In genomic region chr12:80186727-80187217, GRCh38 we compare ENCODE assay signal across 8 cellular contexts.
A peak's percentile ranks its signal among the peaks of the same experiment; 100 is the strongest.
DNase-seq lines count a peak whose midpoint lies in the region; ATAC-seq, FAIRE-seq and TF ChIP-seq lines count a peak whose summit lies in the region.

No MANE protein-coding gene starts in this region.

- no peak overlapping the region for H2AFZ ChIP-seq in OCI-LY7 (ENCODE audit: low read length)
- H2AFZ ChIP-seq in K562 (ENCODE audit: low read depth, low read length), result peak overlapping the region; percentile 71

- FAIRE-seq in HTR-8/SVneo (lab: Jason Lieb, UNC), result no peak
- peak; percentile 84 for FAIRE-seq in K562 (lab: Jason Lieb, UNC)

- intact Hi-C loops in OCI-LY7 (cut with micrococcal nuclease; ENCODE audit: unreplicated experiment) (loop anchor here (10.0 kb wide), 1 partner anchor 442 kb away; no protein-coding TSS in a partner anchor), K562 (cut with micrococcal nuclease) (loop anchor here (5.0 to 10.0 kb wide), 2 partner anchors 302 to 639 kb away; no protein-coding TSS in a partner anchor), gastrocnemius medialis (cut with DNase I; ENCODE audit: low total_unique reads) (loop anchor here (2.0 to 5.0 kb wide), 3 partner anchors 252 to 639 kb away; partner anchors contain the start of gene PPP1R12A)

- DNase-seq in DMS79 (lab: John Stamatoyannopoulos, UW) (peak; percentile 39), HTR-8/SVneo (ENCODE audit: insufficient read length, low spot score) (peak; percentile 62), OCI-LY7 (ENCODE audit: low spot score) (peak; percentile 50), K562 (ENCODE audit: extremely low read depth in 1 of 4, low spot score in 3 of 4) (peak; percentile 8 to 69 (median 30)), iPS DF 19.7 (ENCODE audit: low read depth, low spot score) (peak; percentile 65), gastrocnemius medialis (peak; percentile 11 to 40)
- DNase-seq in stimulated activated CD4-positive, alpha-beta T cell treated with anti-CD3 and anti-CD28 coated beads, Interleukin-4, amount 100 ng/mL, for 4 hours, result no peak

- H3K9me1 ChIP-seq in K562 (ENCODE audit: control insufficient read depth, insufficient read depth, low read length), result no peaks in the 10 kb centered on the region

- TF ChIP-seq RAD21 in K562 (CRISPR knock-in tag; conservative IDR thresholded peaks at IDR 0.05 in 1 of 2, IDR thresholded peaks at IDR 0.05 in 1 of 2), result peak; percentile 77 to 78

- H3K4me3 ChIP-seq in OCI-LY7 (ENCODE audit: low read depth, low read length, poor library complexity, severe bottlenecking), result no peak overlapping the region
- no peak overlapping the region for H3K4me3 ChIP-seq in K562
- no peak overlapping the region for H3K4me3 ChIP-seq in gastrocnemius medialis

- no peak overlapping the region for H3K9ac ChIP-seq in K562 (ENCODE audit: insufficient read depth in 1 of 2, low read depth in 2 of 2, low read length in 2 of 2)

- peak; percentile 57 for ATAC-seq in GM19452 (IDR thresholded peaks at IDR 0.05; ENCODE audit: unreplicated experiment)
- ATAC-seq in K562, result peak; percentile 95
- peak; percentile 87 to 88 for ATAC-seq in gastrocnemius medialis

- no peaks in the 10 kb centered on the region for H3K79me2 ChIP-seq in OCI-LY7 (ENCODE audit: insufficient read depth, low read depth, low read length)
- no peaks in the 10 kb centered on the region for H3K79me2 ChIP-seq in K562 (ENCODE audit: control insufficient read depth, insufficient read depth, low read length)

- 0% methylated on average over 2 of the region's 2 CpGs for WGBS in K562 (ENCODE audit: insufficient coverage, low coverage, missing lambda C conversion rate)

- H3K27ac ChIP-seq in OCI-LY7 (ENCODE audit: low read depth, low read length, poor library complexity, severe bottlenecking), result no peak overlapping the region
- H3K27ac ChIP-seq in K562 (ENCODE audit: extremely low read depth, low read depth, low read length), result no peak overlapping the region
- peak overlapping the region; percentile 80 to 85 (median 84) for H3K27ac ChIP-seq in gastrocnemius medialis

- in situ Hi-C loops in K562 (cut with MboI), result no loop called here
- in situ Hi-C loops in gastrocnemius medialis (cut with MboI; ENCODE audit: low sequenced_read_pairs in 4 of 4), result loop anchor here in 2 of 4 donors (10.0 to 25.0 kb wide), 2 partner anchors 299 to 632 kb away; no protein-coding TSS in a partner anchor

- H3K36me3 ChIP-seq in OCI-LY7 (ENCODE audit: insufficient read depth, low read length), result no peaks in the 10 kb centered on the region
- no peaks in the 10 kb centered on the region for H3K36me3 ChIP-seq in K562 (ENCODE audit: control insufficient read depth, insufficient read depth, low read length)
- no peaks in the 10 kb centered on the region for H3K36me3 ChIP-seq in gastrocnemius medialis

- POLR2A ChIA-PET in OCI-LY7 (lab: Charles Lee), result interaction anchor here (1.0 kb wide), 1 partner anchor 11 kb away, joined by 3 read pairs; no protein-coding TSS in a partner anchor
- POLR2A ChIA-PET in K562 (lab: Yijun Ruan, JAX), result interaction anchor here (0.5 kb wide), 1 partner anchor 615 kb away, joined by 4 read pairs; no protein-coding TSS in a partner anchor

- TF ChIP-seq POLR2A in K562 (conservative IDR thresholded peaks at IDR 0.05), result no peak
- TF ChIP-seq POLR2A in gastrocnemius medialis (IDR thresholded peaks at IDR 0.05), result no peak

- no peaks in the 10 kb centered on the region for H4K20me1 ChIP-seq in OCI-LY7 (ENCODE audit: insufficient read depth, low read length)
- H4K20me1 ChIP-seq in K562 (replicated peaks; ENCODE audit: control insufficient read depth, insufficient read depth, low read length), result no peaks in the 10 kb centered on the region

- H3K27me3 ChIP-seq in K562 (ENCODE audit: control insufficient read depth in 2 of 2, insufficient read depth in 2 of 2, low read length in 2 of 2), result no peaks in the 10 kb centered on the region
- no peaks in the 10 kb centered on the region for H3K27me3 ChIP-seq in gastrocnemius medialis

- no peak overlapping the region for H3K4me2 ChIP-seq in OCI-LY7 (ENCODE audit: low read length)
- 0 out of 2 replicates have a peak overlapping the region, but pooled peaks have one; percentile 1 for H3K4me2 ChIP-seq in K562 (ENCODE audit: insufficient read depth, low read length)

- BruUV-seq in OCI-LY7 (replicated peaks; lab: Mats Ljungman, UMichigan) (no TSS peak), K562 (replicated peaks; lab: Mats Ljungman, UMichigan) (no TSS peak)

- H3K4me1 ChIP-seq in OCI-LY7 (ENCODE audit: insufficient read depth, low read length, poor library complexity, severe bottlenecking) (no peaks in the 10 kb centered on the region), K562 (replicated peaks in 1 of 2; ENCODE audit: control insufficient read depth in 2 of 2, insufficient read depth in 2 of 2, low read length in 2 of 2) (no peaks in the 10 kb centered on the region), gastrocnemius medialis (peaks cover 21 to 22% of the 10 kb centered on the region in 2 donors)

- no peaks in the 10 kb centered on the region for H3K9me2 ChIP-seq in OCI-LY7 (ENCODE audit: insufficient read depth, low read length)

- TF ChIP-seq EP300 in K562 (IDR thresholded peaks at IDR 0.05; ENCODE audit: low read length), result no peak

- no peaks in the 10 kb centered on the region for H3K9me3 ChIP-seq in OCI-LY7 (ENCODE audit: low read length)
- no peaks in the 10 kb centered on the region for H3K9me3 ChIP-seq in K562 (replicated peaks; ENCODE audit: control insufficient read depth, insufficient read depth, low read depth, low read length)
- no peaks in the 10 kb centered on the region for H3K9me3 ChIP-seq in gastrocnemius medialis

- CTCF ChIA-PET in OCI-LY7 (lab: Charles Lee; ENCODE audit: unreplicated experiment), result no interaction called here
- CTCF ChIA-PET in K562 (lab: Yijun Ruan, JAX; ENCODE audit: low intra/inter-chr PET ratio), result interaction anchor here (1.7 kb wide), 1 partner anchor 300 kb away, joined by 4 read pairs; no protein-coding TSS in a partner anchor

- TF ChIP-seq CTCF in OCI-LY7 (conservative IDR thresholded peaks at IDR 0.05; ENCODE audit: low read length) (peak; percentile 82), K562 (IDR thresholded peaks at IDR 0.05 in 2 of 3, conservative IDR thresholded peaks at IDR 0.05 in 1 of 3; ENCODE audit: insufficient read depth in 2 of 3, low read depth in 1 of 3, low read length in 3 of 3) (peak; percentile 51 to 80 (median 67); a peak in 5 of 6 replicates), gastrocnemius medialis (IDR thresholded peaks at IDR 0.05 in 4 of 5, conservative IDR thresholded peaks at IDR 0.05 in 1 of 5) (peak; percentile 32 to 68 (median 61))

TF ChIP-seq in K562, 482 proteins besides CTCF, POLR2A, EP300 and RAD21 (continues in another document):
- 0 out of 2 replicates have a peak, but pooled peaks have one; percentile 30 for TF ChIP-seq SMARCE1 (IDR thresholded peaks at IDR 0.05)
- TF ChIP-seq CHAMP1 (IDR thresholded peaks at IDR 0.05), result no peak
- TF ChIP-seq TCF7 (IDR thresholded peaks at IDR 0.05; ENCODE audit: borderline replicate concordance), result no peak
- TF ChIP-seq ETV1 (tag; conservative IDR thresholded peaks at IDR 0.05; ENCODE audit: low read depth), result peak; percentile 45; the same call in 1 of the 2 replicates
- no peak for TF ChIP-seq YBX1 (IDR thresholded peaks at IDR 0.05)
- peak; percentile 72 for TF ChIP-seq MAFG (tag; conservative IDR thresholded peaks at IDR 0.05)
- 0 out of 2 replicates have a peak, but pooled peaks have one; percentile 12 for TF ChIP-seq ARID1B (IDR thresholded peaks at IDR 0.05)
- peak in 1 of 2 experiments; percentile 73; a peak in 1 of 4 replicates for TF ChIP-seq RCOR1 (IDR thresholded peaks at IDR 0.05; ENCODE audit: borderline replicate concordance in 1 of 2, low read depth in 2 of 2, low read length in 2 of 2)
- peak; percentile 88 for TF ChIP-seq JUNB (CRISPR knock-in tag; conservative IDR thresholded peaks at IDR 0.05)
- TF ChIP-seq SREBF1 (IDR thresholded peaks at IDR 0.05; ENCODE audit: borderline replicate concordance, low read depth, low read length), result no peak
- TF ChIP-seq FOSL1 (tag; conservative IDR thresholded peaks at IDR 0.05), result peak; percentile 91
- peak; percentile 51; the same call in 1 of the 2 replicates for TF ChIP-seq CREM (IDR thresholded peaks at IDR 0.05; ENCODE audit: low read depth)
- TF ChIP-seq GABPA (tag; conservative IDR thresholded peaks at IDR 0.05; ENCODE audit: low read depth), result peak; percentile 59
- peak; percentile 82 for TF ChIP-seq DEAF1 (CRISPR knock-in tag; IDR thresholded peaks at IDR 0.05)
- peak; percentile 44; the same call in 1 of the 2 replicates for TF ChIP-seq ATF7 (IDR thresholded peaks at IDR 0.05)
- peak; percentile 47; the same call in 1 of the 2 replicates for TF ChIP-seq MAFK (IDR thresholded peaks at IDR 0.05; ENCODE audit: low read length)

Comparison
In these comparisons a context has a peak if more than half of its experiments do, and no peak if none do; other contexts are left out.
1. DNase-seq: peak in DMS79 (single experiment), HTR-8/SVneo (single experiment), OCI-LY7 (single experiment), K562 (4 of 4), iPS DF 19.7 (single experiment) and gastrocnemius medialis (2 of 2); none in stimulated activated CD4-positive, alpha-beta T cell treated with anti-CD3 and anti-CD28 coated beads, Interleukin-4, amount 100 ng/mL, for 4 hours (0 of 2).
2. H3K27ac ChIP-seq: peak in gastrocnemius medialis (4 of 4); none in OCI-LY7 (single experiment) and K562 (single experiment).
3. Peak in every context shown above with its lines, with median percentiles within 50 percentile points of each other: ATAC-seq and CTCF ChIP-seq.